In the genomic region with DNA sequence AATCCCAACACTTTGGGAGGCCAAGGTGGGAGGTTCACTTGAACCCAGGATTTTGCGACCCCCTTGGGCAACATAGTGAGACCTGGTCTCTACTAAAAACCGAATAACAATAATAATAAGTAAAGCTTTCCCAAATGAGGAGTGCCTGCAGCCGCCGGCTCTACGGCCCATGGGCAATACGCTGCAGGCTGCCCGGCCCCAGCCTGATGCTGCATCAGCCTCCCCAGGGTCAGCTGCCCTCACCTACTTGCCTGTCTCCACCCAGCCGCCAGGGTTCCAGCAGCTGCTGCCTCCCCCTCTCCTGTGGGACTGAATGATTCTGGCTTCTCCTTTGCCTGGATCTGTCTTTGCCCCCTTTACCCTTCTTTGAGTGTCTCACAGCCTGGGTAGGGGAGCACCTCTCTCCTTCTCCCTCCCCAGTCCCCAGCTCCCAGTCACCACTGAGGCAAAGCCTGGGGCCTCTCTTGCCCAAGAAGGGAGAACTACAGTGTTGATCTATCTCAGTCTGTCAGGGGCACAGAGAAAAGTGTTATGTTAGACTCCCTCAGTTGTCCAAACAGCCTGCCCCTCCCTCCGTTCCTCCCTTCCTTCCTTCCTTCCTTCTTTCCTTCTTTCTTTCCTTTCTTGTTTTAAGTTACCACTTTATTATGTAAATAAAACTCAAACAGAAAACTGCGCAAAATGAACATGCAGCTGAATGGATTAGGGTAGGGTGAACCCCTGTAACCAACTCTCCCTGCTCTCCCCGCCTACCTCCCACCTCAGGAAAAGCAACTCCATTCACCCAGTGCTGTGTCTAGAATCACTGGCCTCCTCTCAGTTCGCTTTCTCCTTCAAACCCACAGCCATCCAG, we compare ENCODE assay signal across 18 cellular contexts. TPM values are rescaled to one million over a fixed set of nuclear protein-coding genes. Genes with fewer than 3 reads are reported as not detected.
DNase-seq lines count a peak whose midpoint lies in the region; ATAC-seq, FAIRE-seq and TF ChIP-seq lines count a peak whose summit lies in the region.
"Had no signal": no experiment of that assay in that cellular context is flagged by ENCODE, and none has a peak within 500 bp of the region (broad histone marks: within the 10 kb centered on the region; RNA-seq: fewer than 3 reads in every experiment).

No MANE protein-coding gene starts in this region.

- no peak overlapping the region for H2BK120ac ChIP-seq in H1 (replicated peaks; ENCODE audit: low read depth, low read length)

- no peak overlapping the region for H2BK5ac ChIP-seq in H1 (ENCODE audit: low read depth, low read length)

- no peak overlapping the region for H3K4ac ChIP-seq in H1 (replicated peaks; ENCODE audit: insufficient read length, low read depth, low read length)

- H3K4me1 ChIP-seq in BLaER1 (no peaks in the 10 kb centered on the region), PC-9 (replicated peaks; ENCODE audit: insufficient read depth) (peaks cover 75% of the 10 kb centered on the region), H1 (replicated peaks in 1 of 4; ENCODE audit: control insufficient read depth in 3 of 4, insufficient read depth in 4 of 4, low read length in 3 of 4) (peaks cover 2 to 7% (median 5%) of the 10 kb centered on the region in 4 experiments; a peak in 5 of 7 replicates)

- H3K9me3 ChIP-seq in BLaER1 (no peaks in the 10 kb centered on the region), PC-9 (ENCODE audit: insufficient read depth, low read depth) (no peaks in the 10 kb centered on the region), H1 (ENCODE audit: insufficient read depth in 2 of 2, low read depth in 1 of 2, low read length in 1 of 2) (no peaks in the 10 kb centered on the region)

- no peak overlapping the region for H3K9ac ChIP-seq in BLaER1
- no peak overlapping the region for H3K9ac ChIP-seq in H1 (replicated peaks in 1 of 4; ENCODE audit: extremely low read depth in 1 of 4, low read depth in 3 of 4, low read length in 3 of 4)

- H2AFZ ChIP-seq in PC-9 (no peak overlapping the region), H1 (ENCODE audit: low read length) (peak overlapping the region; percentile 79)

- no peak for ATAC-seq in GM19035 (IDR thresholded peaks at IDR 0.05; ENCODE audit: unreplicated experiment)
- ATAC-seq in HG03460 (IDR thresholded peaks at IDR 0.05; ENCODE audit: unreplicated experiment), result no peak

- DNase-seq in PC-9 (no peak), H1 (ENCODE audit: low read depth in 1 of 2, low spot score in 2 of 2) (no peak), neural crest cell (ENCODE audit: low read depth, low spot score) (no peak), kidney tubule cell (ENCODE audit: low spot score) (no peak), T1000 (lab: John Stamatoyannopoulos, UW) (no peak)
- DNase-seq: CD4-positive, CD25-positive, alpha-beta regulatory T cell; DND-41; GDM1; GOT3; MM.1S; NCI-H1105 treated with DMSO at 0.1 percent for 48 hours; NCI-H187 treated with DMSO at 0.1 percent for 48 hours; NCI-H446; NCI-H748 treated with DMSO at 0.1 percent for 48 hours had no signal

- H3K9me2 ChIP-seq in PC-9 (ENCODE audit: insufficient read depth), result no peaks in the 10 kb centered on the region

- H3K36me3 ChIP-seq in BLaER1 (no peaks in the 10 kb centered on the region), PC-9 (ENCODE audit: low read depth) (no peaks in the 10 kb centered on the region), H1 (ENCODE audit: control insufficient read depth in 2 of 4, insufficient read depth in 4 of 4, low read length in 3 of 4) (no peaks in the 10 kb centered on the region)

- no peak overlapping the region for H3K27ac ChIP-seq in BLaER1
- peak overlapping the region; percentile 92 for H3K27ac ChIP-seq in PC-9
- H3K27ac ChIP-seq in H1 (ENCODE audit: low read depth, low read length), result no peak overlapping the region

- H3K4me3 ChIP-seq in BLaER1, result no peak overlapping the region
- no peak overlapping the region for H3K4me3 ChIP-seq in PC-9
- no peak overlapping the region for H3K4me3 ChIP-seq in H1 (ENCODE audit: extremely low read depth in 1 of 4, insufficient read depth in 2 of 4, low read depth in 3 of 4, low read length in 4 of 4)

- no peak overlapping the region for H2BK20ac ChIP-seq in H1 (ENCODE audit: low read length)

- no peaks in the 10 kb centered on the region for H3K79me1 ChIP-seq in H1 (ENCODE audit: low read depth, low read length)

- no peak for TF ChIP-seq RAD21 in H1 (IDR thresholded peaks at IDR 0.05 in 1 of 2, conservative IDR thresholded peaks at IDR 0.05 in 1 of 2; ENCODE audit: low read depth in 2 of 2, low read length in 2 of 2)

- peak overlapping the region; percentile 63; the same call in 1 of the 2 replicates for H4K8ac ChIP-seq in H1 (ENCODE audit: extremely low read depth, insufficient read depth, low read length)

- no peak for FAIRE-seq in H1 (lab: Jason Lieb, UNC)
- FAIRE-seq: GM12892 had no signal

- H2AK5ac ChIP-seq in H1 (ENCODE audit: low read depth, low read length), result no peak overlapping the region

- peaks cover 21% of the 10 kb centered on the region for H3K4me1 Mint-ChIP-seq in neural crest cell
- H3K4me1 Mint-ChIP-seq: CD4-positive, CD25-positive, alpha-beta regulatory T cell had no signal

- H3K23me2 ChIP-seq in H1 (ENCODE audit: low read depth, low read length), result no peaks in the 10 kb centered on the region

- no peak for TF ChIP-seq EP300 in H1 (IDR thresholded peaks at IDR 0.05; ENCODE audit: borderline replicate concordance in 1 of 2, low read depth in 2 of 2, low read length in 2 of 2)

- H2BK12ac ChIP-seq in H1 (ENCODE audit: low read depth, low read length), result peak overlapping the region; percentile 68; the same call in 1 of the 2 replicates

- H3K4me2 ChIP-seq in BLaER1 (0 out of 2 replicates have a peak overlapping the region, but pooled peaks have one; percentile 9), PC-9 (peak overlapping the region; percentile 67), H1 (ENCODE audit: insufficient read depth in 1 of 2, low read depth in 2 of 2, low read length in 2 of 2) (no peak overlapping the region)

- H4K20me1 ChIP-seq in BLaER1 (no peaks in the 10 kb centered on the region), PC-9 (ENCODE audit: insufficient read depth) (no peaks in the 10 kb centered on the region), H1 (replicated peaks in 1 of 2; ENCODE audit: control insufficient read depth in 1 of 2, insufficient read depth in 2 of 2, low read length in 2 of 2) (no peaks in the 10 kb centered on the region)

- H4K5ac ChIP-seq in H1 (ENCODE audit: insufficient read length, low read depth, low read length), result no peak overlapping the region

- TF ChIP-seq POLR2A in H1 (IDR thresholded peaks at IDR 0.05; ENCODE audit: control extremely low read depth in 1 of 2, low read depth in 2 of 2, low read length in 2 of 2), result no peak

- intact Hi-C loops in PC-9 (cut with micrococcal nuclease; ENCODE audit: unreplicated experiment), result loop anchor here (2.0 kb wide), 1 partner anchor 37 kb away; no protein-coding TSS in a partner anchor

- no TSS peak for BruUV-seq in PC-9 (replicated peaks; lab: Mats Ljungman, UMichigan)

- H3K27me3 ChIP-seq in BLaER1 (no peaks in the 10 kb centered on the region), PC-9 (ENCODE audit: insufficient read depth, low read depth) (no peaks in the 10 kb centered on the region), H1 (replicated peaks in 1 of 4; ENCODE audit: control insufficient read depth in 3 of 4, extremely low read depth in 1 of 4, insufficient read depth in 3 of 4, low read length in 3 of 4) (no peaks in the 10 kb centered on the region)

- no peak overlapping the region for H4K91ac ChIP-seq in H1 (replicated peaks; ENCODE audit: insufficient read length, low read length)

- no peak overlapping the region for H3K56ac ChIP-seq in H1 (replicated peaks; ENCODE audit: insufficient read length, low read depth, low read length)

- H3K18ac ChIP-seq in H1 (ENCODE audit: extremely low read depth, low read length), result no peak overlapping the region

- no peak overlapping the region for H3K4me3 Mint-ChIP-seq in neural crest cell
- H3K4me3 Mint-ChIP-seq: CD4-positive, CD25-positive, alpha-beta regulatory T cell had no signal

- peaks cover 54% of the 10 kb centered on the region for H3F3A ChIP-seq in PC-9 (ENCODE audit: insufficient read depth, low read depth)

- POLR2A ChIA-PET in PC-9 (lab: Charles Lee; ENCODE audit: unreplicated experiment), result no interaction called here
- POLR2A ChIA-PET in H1 (lab: Charles Lee; ENCODE audit: partially characterized antibody), result interaction anchor here (0.6 to 0.7 kb wide), 2 partner anchors 30 to 220 kb away, joined by 3 read pairs; partner anchors contain the start of gene RPL31

- H3K23ac ChIP-seq in H1 (ENCODE audit: insufficient read length), result no peak overlapping the region

- TF ChIP-seq CTCF in PC-9 (conservative IDR thresholded peaks at IDR 0.05), result no peak
- no peak for TF ChIP-seq CTCF in H1 (IDR thresholded peaks at IDR 0.05; ENCODE audit: control extremely low read depth in 1 of 3, insufficient read depth in 1 of 3, low read depth in 1 of 3, low read length in 3 of 3)
- TF ChIP-seq CTCF in neural crest cell (conservative IDR thresholded peaks at IDR 0.05), result no peak

- no peaks in the 10 kb centered on the region for H3K79me2 ChIP-seq in PC-9 (ENCODE audit: low read depth)
- H3K79me2 ChIP-seq in H1 (ENCODE audit: control insufficient read depth in 1 of 2, insufficient read depth in 2 of 2, low read length in 2 of 2), result no peaks in the 10 kb centered on the region

- CTCF ChIA-PET in PC-9 (lab: Charles Lee) (no interaction called here), H1 (lab: Charles Lee; ENCODE audit: partially characterized antibody) (interaction anchor here (0.8 to 1.8 kb wide), 2 partner anchors 11 to 89 kb away, joined by 3 to 4 read pairs; no protein-coding TSS in a partner anchor)

- H3K9me3 Mint-ChIP-seq in neural crest cell, result no peaks in the 10 kb centered on the region

- no peak overlapping the region for H2BK15ac ChIP-seq in H1 (ENCODE audit: low read length)

- no peak overlapping the region for H3K14ac ChIP-seq in H1 (ENCODE audit: insufficient read length)

- H3K27me3 Mint-ChIP-seq in neural crest cell (ENCODE audit: low read depth), result no peaks in the 10 kb centered on the region

- 71% methylated on average over 12 of the region's 12 CpGs; no CpG with 5 or more reads in 1 of the 2 experiments for WGBS in H1 (ENCODE audit: extremely low coverage in 1 of 2, insufficient coverage in 1 of 2, insufficient read length in 1 of 2, insufficient replicate concordance in 2 of 2, low coverage in 1 of 2, low lambda C conversion rate in 2 of 2, missing lambda C conversion rate in 1 of 2), 2 experiments

- H3K27ac Mint-ChIP-seq in neural crest cell (ENCODE audit: unreplicated experiment), result peak overlapping the region; percentile 15
- H3K27ac Mint-ChIP-seq: CD4-positive, CD25-positive, alpha-beta regulatory T cell had no signal

- no peaks in the 10 kb centered on the region for H3K36me3 Mint-ChIP-seq in neural crest cell (ENCODE audit: low read depth)
- H3K36me3 Mint-ChIP-seq: CD4-positive, CD25-positive, alpha-beta regulatory T cell had no signal

RNA-seq across cellular contexts. Expression of gene NPAS2, which starts 38.2 kb away (rescaled TPM):
- 38.3 and 41.2 TPM in 2 replicates for total RNA-seq in PC-9 (2021)
- total RNA-seq in H1 (2021; fragmentation: NEBNext Ultra II Directional; extraction: Animal tissue kit (Norgen Biotek cat#: 25700)), result 0.65 and 1.8 TPM in 2 replicates
- 1.9 TPM in 2 replicates for polyA plus RNA-seq in H1 (2011; rRNA removed)
- polyA plus RNA-seq in H1 (2011; cell fraction: cytosol; rRNA removed), result 1.5 TPM
- 2.5 TPM for polyA plus RNA-seq in H1 (2011; cell fraction: nucleus; rRNA removed)
- 0.81 to 3.5 TPM (median 1.9 TPM) in 4 replicates for polyA plus RNA-seq in H1 (2012, experiment 1 of 2)
- 0.34 TPM for polyA plus RNA-seq in H1 (2012, experiment 2 of 2)
- polyA plus RNA-seq in H1 (2013, experiment 1 of 2), result 1.0 TPM
- polyA plus RNA-seq in H1 (2013, experiment 2 of 2), result 0.90 TPM
- 2.2 and 2.3 TPM in 2 replicates for polyA minus RNA-seq in H1 (2011; rRNA and poly(A)+ RNA removed)
- 4.0 TPM for polyA minus RNA-seq in H1 (2011; cell fraction: cytosol; rRNA and poly(A)+ RNA removed)
- 2.3 TPM for polyA minus RNA-seq in H1 (2011; cell fraction: nucleus; rRNA and poly(A)+ RNA removed)
- 2.6 TPM in 2 replicates for total RNA-seq in neural crest cell

Comparison
In these comparisons a context has a peak if more than half of its experiments do, and no peak if none do; other contexts are left out.
1. H3K4me2 ChIP-seq: peak in BLaER1 (single experiment) and PC-9 (single experiment); none in H1 (0 of 2).
2. RNA of gene NPAS2, which starts 38.2 kb away (total RNA-seq): 38.3 to 41.2 TPM in PC-9; 2.6 TPM in neural crest cell and 0.65 to 1.8 TPM in H1; every median in the first group is over 10 times any median in the second.